In genomic region chr1:156860639-156861423, GRCh38 we compare ENCODE assay signal across 8 cellular contexts. TPM values are rescaled to one million over a fixed set of nuclear protein-coding genes. Genes with fewer than 3 reads are reported as not detected.
DNase-seq lines count a peak whose midpoint lies in the region; ATAC-seq and TF ChIP-seq lines count a peak whose summit lies in the region.

NTRK1 (plus strand) TSS chr1:156860865; CDS start chr1:156860935, 70 bp downstream.

- H3K4me1 Mint-ChIP-seq in activated T-cell treated with anti-CD3 and anti-CD28 coated beads, Interleukin-2, amount 50 U/mL, for 24 hours (ENCODE audit: low read depth), result peaks cover 40% of the 10 kb centered on the region
- H3K4me1 Mint-ChIP-seq in osteocyte (ENCODE audit: unreplicated experiment), result peaks cover 24% of the 10 kb centered on the region

- ATAC-seq in HG03175 (IDR thresholded peaks at IDR 0.05; ENCODE audit: unreplicated experiment) (no peak), HG02763 (IDR thresholded peaks at IDR 0.05; ENCODE audit: unreplicated experiment) (no peak)

- H3K4me1 ChIP-seq in GM23248 (ENCODE audit: insufficient read depth) (0 out of 2 replicates have a peak, but pooled peaks cover 3% of the 10 kb centered on the region), OCI-LY1 (ENCODE audit: insufficient read depth, low read length, severe bottlenecking) (peaks cover 5% of the 10 kb centered on the region)

- peaks cover 85% of the 10 kb centered on the region for H3K27me3 ChIP-seq in AG04450 (ENCODE audit: control insufficient read depth, insufficient read depth, low read length)
- H3K27me3 ChIP-seq in GM23248 (replicated peaks; ENCODE audit: insufficient read depth), result peaks cover 18% of the 10 kb centered on the region
- 0 out of 2 replicates have a peak, but pooled peaks cover 10% of the 10 kb centered on the region for H3K27me3 ChIP-seq in OCI-LY1 (ENCODE audit: insufficient read depth, low read length)

- H3K4me3 Mint-ChIP-seq in activated T-cell treated with anti-CD3 and anti-CD28 coated beads, Interleukin-2, amount 50 U/mL, for 24 hours, result peak within 1 kb of the TSS; percentile 58
- peak within 1 kb of the TSS; percentile 70 for H3K4me3 Mint-ChIP-seq in osteocyte (ENCODE audit: unreplicated experiment)

- no peaks in the 10 kb centered on the region for H3F3A ChIP-seq in GM23248 (ENCODE audit: insufficient read depth)
- no peaks in the 10 kb centered on the region for H3F3A ChIP-seq in OCI-LY1 (ENCODE audit: insufficient read depth, low read length)

- H3K27ac Mint-ChIP-seq in activated T-cell treated with anti-CD3 and anti-CD28 coated beads, Interleukin-2, amount 50 U/mL, for 24 hours, result peak within 1 kb of the TSS; percentile 1
- no peak within 1 kb of the TSS for H3K27ac Mint-ChIP-seq in osteocyte (ENCODE audit: unreplicated experiment)

- in situ Hi-C loops in GM23248 (cut with MboI), result no loop called here

- WGBS in GM23248 (ENCODE audit: low coverage in 1 of 2, low lambda C conversion rate in 2 of 2, missing lambda C conversion rate in 2 of 2), 2 experiments, result 6 to 8% methylated on average over 43 to 69 of the region's 69 CpGs

- H3K9me2 ChIP-seq in GM23248 (ENCODE audit: insufficient read depth), result no peaks in the 10 kb centered on the region
- H3K9me2 ChIP-seq in OCI-LY1 (ENCODE audit: low read depth, low read length), result no peaks in the 10 kb centered on the region

- H3K9me3 ChIP-seq in AG04450 (ENCODE audit: control insufficient read depth, insufficient read depth, low read length) (no peaks in the 10 kb centered on the region; the same call in 1 of the 2 replicates), GM23248 (ENCODE audit: low read depth) (no peaks in the 10 kb centered on the region), OCI-LY1 (ENCODE audit: low read length) (no peaks in the 10 kb centered on the region)

- no peak within 1 kb of the TSS for H3K27ac ChIP-seq in AG04450 (ENCODE audit: low read depth, low read length)
- H3K27ac ChIP-seq in GM23248, result no peak within 1 kb of the TSS
- no peak within 1 kb of the TSS for H3K27ac ChIP-seq in OCI-LY1 (ENCODE audit: low read depth, low read length, poor library complexity, severe bottlenecking)

- H3K36me3 ChIP-seq in GM23248 (ENCODE audit: low read depth) (no peaks in the 10 kb centered on the region), OCI-LY1 (ENCODE audit: insufficient read depth, low read length) (no peaks in the 10 kb centered on the region)

- no peak within 1 kb of the TSS for H3K9ac ChIP-seq in GM23248
- H3K9ac ChIP-seq in OCI-LY1 (ENCODE audit: low read length), result no peak within 1 kb of the TSS; the same call in 1 of the 2 replicates

- H3K9me3 Mint-ChIP-seq in activated T-cell treated with anti-CD3 and anti-CD28 coated beads, Interleukin-2, amount 50 U/mL, for 24 hours, result no peaks in the 10 kb centered on the region
- H3K9me3 Mint-ChIP-seq in osteocyte (ENCODE audit: unreplicated experiment), result no peaks in the 10 kb centered on the region

- CTCF ChIA-PET in AG04450 (lab: Charles Lee), result interaction anchor here (0.6 to 5.5 kb wide), 32 partner anchors 9 to 213 kb away, joined by 3 to 72 read pairs (median 4); partner anchors contain the start of genes HDGF and METTL25B

- H3K79me2 ChIP-seq in GM23248 (ENCODE audit: insufficient read depth) (no peaks in the 10 kb centered on the region), OCI-LY1 (ENCODE audit: insufficient read depth, low read length) (no peaks in the 10 kb centered on the region)

- peaks cover 76% of the 10 kb centered on the region for H3K27me3 Mint-ChIP-seq in activated T-cell treated with anti-CD3 and anti-CD28 coated beads, Interleukin-2, amount 50 U/mL, for 24 hours
- peaks cover 72% of the 10 kb centered on the region for H3K27me3 Mint-ChIP-seq in osteocyte (ENCODE audit: unreplicated experiment)

- H3K36me3 Mint-ChIP-seq in activated T-cell treated with anti-CD3 and anti-CD28 coated beads, Interleukin-2, amount 50 U/mL, for 24 hours (ENCODE audit: low read depth), result no peaks in the 10 kb centered on the region
- H3K36me3 Mint-ChIP-seq in osteocyte (ENCODE audit: unreplicated experiment), result peaks cover 2% of the 10 kb centered on the region

- TF ChIP-seq CTCF in AG04450 (IDR thresholded peaks at IDR 0.05; ENCODE audit: low read depth, low read length) (no peak), OCI-LY1 (IDR thresholded peaks at IDR 0.05; ENCODE audit: low read length) (no peak), fibroblast of pulmonary artery (IDR thresholded peaks at IDR 0.05; ENCODE audit: low read length, missing control alignments) (no peak), osteocyte (IDR thresholded peaks at IDR 0.05) (no peak)

- no peaks in the 10 kb centered on the region for H4K20me1 ChIP-seq in GM23248 (ENCODE audit: insufficient read depth)
- no peaks in the 10 kb centered on the region for H4K20me1 ChIP-seq in OCI-LY1 (ENCODE audit: insufficient read depth, low read length)

- peak within 1 kb of the TSS; percentile 65 for H2AFZ ChIP-seq in GM23248
- no peak within 1 kb of the TSS for H2AFZ ChIP-seq in OCI-LY1 (ENCODE audit: low read length)

- peak within 1 kb of the TSS; percentile 32 for H3K4me3 ChIP-seq in AG04450 (ENCODE audit: low read depth, low read length)
- H3K4me3 ChIP-seq in GM23248, result peak within 1 kb of the TSS; percentile 68
- H3K4me3 ChIP-seq in OCI-LY1 (ENCODE audit: low read depth, low read length, poor library complexity, severe bottlenecking), result peak within 1 kb of the TSS; percentile 44
- peak within 1 kb of the TSS; percentile 36 for H3K4me3 ChIP-seq in fibroblast of pulmonary artery (replicated peaks; ENCODE audit: low read depth, low read length)

- POLR2A ChIA-PET in AG04450 (lab: Yijun Ruan, JAX), result interaction anchor here (1.2 to 1.8 kb wide), 2 partner anchors 29 to 133 kb away, joined by 3 to 4 read pairs; partner anchors contain the start of genes ISG20L2 and METTL25B

- peak within 1 kb of the TSS; percentile 82 for H3K4me2 ChIP-seq in GM23248 (ENCODE audit: unreplicated experiment)
- H3K4me2 ChIP-seq in OCI-LY1 (ENCODE audit: low read length), result peak within 1 kb of the TSS; percentile 52; the same call in 1 of the 2 replicates

- DNase-seq in AG04450 (ENCODE audit: low read depth, low spot score), result no peak
- peak; percentile 61 for DNase-seq in GM23248
- DNase-seq in activated T-cell treated with anti-CD3 and anti-CD28 coated beads, Interleukin-2, amount 50 U/mL, for 24 hours, result peak; percentile 72
- no peak for DNase-seq in fibroblast of pulmonary artery (ENCODE audit: low read depth)
- DNase-seq in osteocyte (ENCODE audit: extremely low spot score, unreplicated experiment), result no peak

RNA-seq across cellular contexts. Expression of gene NTRK1, which starts in this region (rescaled TPM):
- not detected in 2 replicates for polyA plus RNA-seq in AG04450 (2011; rRNA removed)
- polyA minus RNA-seq in AG04450 (2011; rRNA and poly(A)+ RNA removed), result not detected in 2 replicates
- total RNA-seq in GM23248 (2014; rRNA removed; shearing (Covaris generic)), result 0.11 TPM in 1 of 2 replicates, not detected in the other
- 0.08 and 0.09 TPM in 2 replicates for polyA plus RNA-seq in GM23248 (2016; fragmentation: Nextera tagmentation; extraction: Ambion mirVana)
- not detected in 2 replicates for total RNA-seq in osteocyte

Comparison
In these comparisons a context has a peak if more than half of its experiments do, and no peak if none do; other contexts are left out.
1. Peak in DNase-seq, H3K4me3 ChIP-seq and H3K4me2 ChIP-seq in GM23248; RNA of the gene not detected or under 1 TPM.